ENCODE assay signal across 17 cellular contexts in the genomic region with DNA sequence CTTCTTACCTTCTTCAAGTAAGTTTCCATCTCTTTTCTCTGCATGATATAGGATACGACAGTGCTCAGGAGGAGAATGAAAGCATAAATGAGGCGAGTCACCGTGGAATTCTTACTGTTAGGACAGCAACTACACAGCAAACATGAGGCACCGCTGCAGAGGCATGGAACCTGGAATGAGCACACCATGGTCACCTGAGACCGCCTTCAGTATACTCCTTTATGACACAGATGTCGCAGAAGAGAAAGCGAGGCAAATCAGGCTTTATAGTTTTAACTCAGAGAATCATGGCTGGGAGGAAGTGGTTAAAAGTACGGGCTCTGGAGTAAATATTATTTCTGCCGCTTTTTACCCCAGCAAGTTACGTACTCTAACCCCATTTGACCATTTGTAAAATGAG. TPM values are rescaled to one million over a fixed set of nuclear protein-coding genes. Genes with fewer than 3 reads are reported as not detected.
DNase-seq lines count a peak whose midpoint lies in the region; ATAC-seq and TF ChIP-seq lines count a peak whose summit lies in the region.
"Had no signal": no experiment of that assay in that cellular context is flagged by ENCODE, and none has a peak within 500 bp of the region (broad histone marks: within the 10 kb centered on the region; RNA-seq: fewer than 3 reads in every experiment).

No MANE protein-coding gene starts in this region.

- H3K4me3 Mint-ChIP-seq in activated T-cell treated with anti-CD3 and anti-CD28 coated beads, Interleukin-2, amount 50 U/mL, for 4 hours, result peak overlapping the region; percentile 22
- H3K4me3 Mint-ChIP-seq in CD8-positive, alpha-beta memory T cell, result no peak overlapping the region
- no peak overlapping the region for H3K4me3 Mint-ChIP-seq in activated naive CD8-positive, alpha-beta T cell
- peak overlapping the region in 3 of 10 donors; percentile 5 to 54 (median 5) for H3K4me3 Mint-ChIP-seq in naive thymus-derived CD4-positive, alpha-beta T cell
- H3K4me3 Mint-ChIP-seq: H9 had no signal

- DNase-seq in activated T-cell treated with anti-CD3 and anti-CD28 coated beads, Interleukin-2, amount 50 U/mL, for 4 hours, result no peak
- no peak for DNase-seq in activated T-cell treated with anti-CD3 and anti-CD28 coated beads for 4 hours
- DNase-seq in CD8-positive, alpha-beta memory T cell, result no peak
- DNase-seq in naive thymus-derived CD4-positive, alpha-beta T cell, result no peak
- no peak for DNase-seq in NCI-H2107 (lab: John Stamatoyannopoulos, UW)
- no peak for DNase-seq in NCI-H2171 treated with DMSO at 0.1 percent for 48 hours (lab: John Stamatoyannopoulos, UW)
- DNase-seq in A673 (ENCODE audit: low spot score), result no peak
- DNase-seq: H9, IMR-90, Kasumi-1, MV-4-11, NCI-H1417 treated with DMSO at 0.1 percent for 48 hours, NCI-H2029, NCI-H510A treated with DMSO at 0.1 percent for 48 hours, Peyer's patch, Right ventricle myocardium superior had no signal

- H3K27me3 Mint-ChIP-seq in activated T-cell treated with anti-CD3 and anti-CD28 coated beads, Interleukin-2, amount 50 U/mL, for 4 hours (ENCODE audit: low read depth), result no peaks in the 10 kb centered on the region
- no peaks in the 10 kb centered on the region for H3K27me3 Mint-ChIP-seq in CD8-positive, alpha-beta memory T cell
- H3K27me3 Mint-ChIP-seq in activated naive CD8-positive, alpha-beta T cell, result no peaks in the 10 kb centered on the region
- H3K27me3 Mint-ChIP-seq in naive thymus-derived CD4-positive, alpha-beta T cell, result no peaks in the 10 kb centered on the region

- H3K36me3 ChIP-seq in CD8-positive, alpha-beta memory T cell (ENCODE audit: insufficient read depth, low read length), result peaks cover 28% of the 10 kb centered on the region
- peaks cover 8 to 40% (median 9%) of the 10 kb centered on the region in 3 experiments for H3K36me3 ChIP-seq in naive thymus-derived CD4-positive, alpha-beta T cell (ENCODE audit: control insufficient read depth in 2 of 3, insufficient read depth in 3 of 3, low read length in 3 of 3)
- H3K36me3 ChIP-seq in A673 (ENCODE audit: insufficient read depth, low read length, poor library complexity, severe bottlenecking), result peaks cover 3% of the 10 kb centered on the region

- intact Hi-C loops in naive thymus-derived CD4-positive, alpha-beta T cell (cut with micrococcal nuclease), result loop anchor here in 1 of 2 donors (1.0 kb wide), 1 partner anchor 8 kb away; the partner anchor contains the start of gene SERINC3
- intact Hi-C loops in A673 (cut with micrococcal nuclease; ENCODE audit: unreplicated experiment), result no loop called here

- CTCF ChIA-PET in CD8-positive, alpha-beta memory T cell (lab: Charles Lee), result no interaction called here
- CTCF ChIA-PET in naive thymus-derived CD4-positive, alpha-beta T cell (lab: Charles Lee), result no interaction called here
- CTCF ChIA-PET in A673 (lab: Charles Lee), result no interaction called here

- TF ChIP-seq CTCF in A673 (conservative IDR thresholded peaks at IDR 0.05; ENCODE audit: low read depth, low read length), result no peak

- H3K27ac Mint-ChIP-seq in CD8-positive, alpha-beta memory T cell, result peak overlapping the region in 5 of 8 donors; percentile 24 to 73 (median 61)
- H3K27ac Mint-ChIP-seq in activated naive CD8-positive, alpha-beta T cell, result peak overlapping the region; percentile 71
- peak overlapping the region in 7 of 9 donors; percentile 15 to 78 (median 32) for H3K27ac Mint-ChIP-seq in naive thymus-derived CD4-positive, alpha-beta T cell
- H3K27ac Mint-ChIP-seq: H9 had no signal

- BruUV-seq in A673 (replicated peaks; lab: Mats Ljungman, UMichigan), result no TSS peak

- peaks cover 39% of the 10 kb centered on the region for H3K4me1 Mint-ChIP-seq in activated T-cell treated with anti-CD3 and anti-CD28 coated beads, Interleukin-2, amount 50 U/mL, for 4 hours (ENCODE audit: low read depth)
- H3K4me1 Mint-ChIP-seq in CD8-positive, alpha-beta memory T cell, result peaks cover 35 to 60% (median 56%) of the 10 kb centered on the region in 3 donors
- peaks cover 49% of the 10 kb centered on the region for H3K4me1 Mint-ChIP-seq in activated naive CD8-positive, alpha-beta T cell (ENCODE audit: low read depth)
- peaks cover 22 to 61% (median 47%) of the 10 kb centered on the region in 7 donors for H3K4me1 Mint-ChIP-seq in naive thymus-derived CD4-positive, alpha-beta T cell

- peaks cover 33% of the 10 kb centered on the region for H3K4me1 ChIP-seq in CD8-positive, alpha-beta memory T cell (ENCODE audit: insufficient read depth, low read length)
- peaks cover 4 to 16% of the 10 kb centered on the region in 2 donors for H3K4me1 ChIP-seq in naive thymus-derived CD4-positive, alpha-beta T cell (ENCODE audit: control insufficient read depth in 2 of 2, insufficient read depth in 2 of 2, low read length in 2 of 2)
- H3K4me1 ChIP-seq in A673 (ENCODE audit: insufficient read depth, low read length, poor library complexity, severe bottlenecking), result no peaks in the 10 kb centered on the region

- ATAC-seq in activated T-cell treated with anti-CD3 and anti-CD28 coated beads, Interleukin-2, amount 50 U/mL, for 4 hours, result peak in 1 of 2 donors; percentile 14
- no peak for ATAC-seq in naive thymus-derived CD4-positive, alpha-beta T cell

- H3K9me3 Mint-ChIP-seq in activated T-cell treated with anti-CD3 and anti-CD28 coated beads, Interleukin-2, amount 50 U/mL, for 4 hours, result no peaks in the 10 kb centered on the region
- no peaks in the 10 kb centered on the region for H3K9me3 Mint-ChIP-seq in CD8-positive, alpha-beta memory T cell
- H3K9me3 Mint-ChIP-seq in activated naive CD8-positive, alpha-beta T cell (ENCODE audit: low read depth), result no peaks in the 10 kb centered on the region
- no peaks in the 10 kb centered on the region for H3K9me3 Mint-ChIP-seq in naive thymus-derived CD4-positive, alpha-beta T cell
- H3K9me3 Mint-ChIP-seq: H9 had no signal

- no peaks in the 10 kb centered on the region for H3K9me3 ChIP-seq in CD8-positive, alpha-beta memory T cell (ENCODE audit: low read length)
- no peaks in the 10 kb centered on the region for H3K9me3 ChIP-seq in naive thymus-derived CD4-positive, alpha-beta T cell (ENCODE audit: control insufficient read depth in 2 of 3, low read length in 3 of 3)
- no peaks in the 10 kb centered on the region for H3K9me3 ChIP-seq in A673 (ENCODE audit: low read depth, low read length, poor library complexity, severe bottlenecking)
- H3K9me3 ChIP-seq: Peyer's patch had no signal

- H3K27me3 ChIP-seq in CD8-positive, alpha-beta memory T cell (ENCODE audit: insufficient read depth, low read length, poor library complexity, severe bottlenecking), result no peaks in the 10 kb centered on the region
- no peaks in the 10 kb centered on the region for H3K27me3 ChIP-seq in naive thymus-derived CD4-positive, alpha-beta T cell (ENCODE audit: control insufficient read depth in 2 of 2, insufficient read depth in 2 of 2, low read length in 2 of 2)
- H3K27me3 ChIP-seq in A673 (replicated peaks; ENCODE audit: insufficient read depth, low read depth, low read length, poor library complexity), result no peaks in the 10 kb centered on the region
- H3K27me3 ChIP-seq: Peyer's patch had no signal

- no peak overlapping the region for H3K4me3 ChIP-seq in CD8-positive, alpha-beta memory T cell (ENCODE audit: low read length)
- no peak overlapping the region for H3K4me3 ChIP-seq in naive thymus-derived CD4-positive, alpha-beta T cell (ENCODE audit: low read length)
- no peak overlapping the region for H3K4me3 ChIP-seq in A673 (ENCODE audit: low read depth, low read length, poor library complexity, severe bottlenecking)
- H3K4me3 ChIP-seq: Peyer's patch had no signal

- POLR2A ChIA-PET in CD8-positive, alpha-beta memory T cell (lab: Charles Lee), result no interaction called here
- POLR2A ChIA-PET in naive thymus-derived CD4-positive, alpha-beta T cell (lab: Charles Lee), result no interaction called here
- POLR2A ChIA-PET in A673 (lab: Charles Lee; ENCODE audit: low non-redundant PET), result no interaction called here

- H3K27ac ChIP-seq in CD8-positive, alpha-beta memory T cell (ENCODE audit: low read depth, low read length), result no peak overlapping the region
- H3K27ac ChIP-seq in naive thymus-derived CD4-positive, alpha-beta T cell (ENCODE audit: low read depth, low read length), result no peak overlapping the region
- H3K27ac ChIP-seq in A673 (ENCODE audit: low read depth, low read length, poor library complexity, severe bottlenecking), result no peak overlapping the region
- H3K27ac ChIP-seq: Peyer's patch had no signal

- peaks cover 21% of the 10 kb centered on the region for H3K36me3 Mint-ChIP-seq in activated T-cell treated with anti-CD3 and anti-CD28 coated beads, Interleukin-2, amount 50 U/mL, for 4 hours (ENCODE audit: insufficient read depth)
- peaks cover 0 to 68% (median 8%) of the 10 kb centered on the region in 3 donors for H3K36me3 Mint-ChIP-seq in CD8-positive, alpha-beta memory T cell
- H3K36me3 Mint-ChIP-seq in activated naive CD8-positive, alpha-beta T cell, result no peaks in the 10 kb centered on the region
- peaks cover 6 to 28% (median 10%) of the 10 kb centered on the region in 5 donors for H3K36me3 Mint-ChIP-seq in naive thymus-derived CD4-positive, alpha-beta T cell

RNA-seq across cellular contexts. Expression of gene SERINC3, which starts 8.0 kb away (rescaled TPM):
- 10 to 100 TPM; 34.6 to 44.1 (median 37.9) TPM for total RNA-seq in activated T-cell treated with anti-CD3 and anti-CD28 coated beads, Interleukin-2, amount 50 U/mL, for 4 hours
- 10 to 100 TPM; 59.9 to 61.6 TPM for total RNA-seq in CD8-positive, alpha-beta memory T cell
- polyA plus RNA-seq in CD8-positive, alpha-beta memory T cell, result 204 TPM
- 10 to 100 TPM; 59.7 to 85.3 (median 78.9) TPM for total RNA-seq in naive thymus-derived CD4-positive, alpha-beta T cell
- 100 to 1,000 TPM; 188 to 199 TPM for polyA plus RNA-seq in naive thymus-derived CD4-positive, alpha-beta T cell
- 48.7 and 50.5 TPM in 2 replicates for total RNA-seq in A673 (2021)

RNA-seq across cellular contexts. Expression of gene TTPAL, which starts 38.2 kb away (rescaled TPM):
- 10 to 100 TPM; 24.3 to 25.3 (median 25.3) TPM for total RNA-seq in activated T-cell treated with anti-CD3 and anti-CD28 coated beads, Interleukin-2, amount 50 U/mL, for 4 hours
- total RNA-seq in CD8-positive, alpha-beta memory T cell, result 10 to 100 TPM; 29.3 to 31.6 TPM
- polyA plus RNA-seq in CD8-positive, alpha-beta memory T cell, result 15.9 TPM
- 10 to 100 TPM; 12.0 to 20.7 (median 17.0) TPM for total RNA-seq in naive thymus-derived CD4-positive, alpha-beta T cell
- 10 to 100 TPM in 1 of 2 donors, 1 to 10 TPM in 1; 8.8 to 14.2 TPM for polyA plus RNA-seq in naive thymus-derived CD4-positive, alpha-beta T cell
- 14.3 and 14.6 TPM in 2 replicates for total RNA-seq in A673 (2021)
